In genomic region chr10:51707821-51708424, GRCh38 we compare ENCODE assay signal across 20 cellular contexts. TPM values are rescaled to one million over a fixed set of nuclear protein-coding genes. Genes with fewer than 3 reads are reported as not detected.
DNase-seq lines count a peak whose midpoint lies in the region; ATAC-seq and TF ChIP-seq lines count a peak whose summit lies in the region.
"Had no signal": no experiment of that assay in that cellular context is flagged by ENCODE, and none has a peak within 500 bp of the region (broad histone marks: within the 10 kb centered on the region; RNA-seq: fewer than 3 reads in every experiment).

No MANE protein-coding gene starts in this region.

- no peak for DNase-seq in heart left ventricle
- DNase-seq in cardiac septum (ENCODE audit: low spot score) = no peak
- no peak for DNase-seq in activated CD8-positive, alpha-beta T cell treated with anti-CD3 and anti-CD28 coated beads for 36 hours
- no peak for DNase-seq in aorta
- DNase-seq in NK-92 treated with Interleukin-12 subunit alpha and Interleukin-12 subunit beta, amount 100 ng/mL, for 24 hours (lab: John Stamatoyannopoulos, UW) = no peak
- DNase-seq in mesenteric fat pad (ENCODE audit: low spot score) = no peak
- DNase-seq: activated T-cell treated with anti-CD3 and anti-CD28 coated beads, Interleukin-2, amount 50 U/mL, for 48 hours; COR-L47; cortex of kidney; foreskin melanocyte; NCI-H1417 treated with DMSO at 0.1 percent for 48 hours; NCI-H2171 treated with DMSO at 0.1 percent for 48 hours; NCI-H69; occipital lobe; stimulated activated CD4-positive, alpha-beta T cell treated with anti-CD3 and anti-CD28 coated beads, Interleukin-15, amount 100 ng/mL, for 24 hours; upper lobe of right lung had no signal

- 78 to 89% (median 84%) methylated on average over 5 of the region's 5 CpGs for WGBS in heart left ventricle, 4 donors
- 75 to 77% methylated on average over 5 of the region's 5 CpGs for WGBS in aorta, 2 donors

- TF ChIP-seq POLR2A in heart left ventricle (IDR thresholded peaks at IDR 0.05) = no peak

- H3K9me3 Mint-ChIP-seq in activated CD8-positive, alpha-beta T cell treated with anti-CD3 and anti-CD28 coated beads for 36 hours = no peaks in the 10 kb centered on the region
- H3K9me3 Mint-ChIP-seq: GM23338; stimulated activated memory B cell treated with anti-CD40 and anti-IgM and Interleukin-4, amounts not matched to agents 10 μg/mL and 1 μg/mL and 100 μg/mL, for 72 hours had no signal

- peaks cover 13% of the 10 kb centered on the region for H3K4me1 Mint-ChIP-seq in activated CD8-positive, alpha-beta T cell treated with anti-CD3 and anti-CD28 coated beads for 36 hours (ENCODE audit: low read depth)
- H3K4me1 Mint-ChIP-seq: stimulated activated memory B cell treated with anti-CD40 and anti-IgM and Interleukin-4, amounts not matched to agents 10 μg/mL and 1 μg/mL and 100 μg/mL, for 72 hours had no signal

- no peak for TF ChIP-seq CTCF in heart left ventricle (IDR thresholded peaks at IDR 0.05)
- no peak for TF ChIP-seq CTCF in activated CD8-positive, alpha-beta T cell treated with anti-CD3 and anti-CD28 coated beads for 36 hours (IDR thresholded peaks at IDR 0.05)

- H3K4me1 ChIP-seq in heart left ventricle = peaks cover 0 to 40% (median 8%) of the 10 kb centered on the region in 12 donors
- peaks cover 50% of the 10 kb centered on the region for H3K4me1 ChIP-seq in muscle layer of colon (ENCODE audit: insufficient read depth, low read length)
- peaks cover 7 to 11% of the 10 kb centered on the region in 2 donors for H3K4me1 ChIP-seq in aorta (ENCODE audit: control insufficient read depth in 1 of 2, insufficient read depth in 2 of 2, low read length in 2 of 2)
- H3K4me1 ChIP-seq: upper lobe of right lung had no signal

- no peak overlapping the region for H3K9ac ChIP-seq in muscle layer of colon (ENCODE audit: low read length)

- H3K27me3 ChIP-seq in heart left ventricle (no peaks in the 10 kb centered on the region), muscle layer of colon (ENCODE audit: control insufficient read depth in 1 of 2, insufficient read depth in 2 of 2, low read length in 2 of 2) (no peaks in the 10 kb centered on the region), aorta (ENCODE audit: control insufficient read depth in 1 of 2, insufficient read depth in 2 of 2, low read length in 1 of 2) (no peaks in the 10 kb centered on the region)
- H3K27me3 ChIP-seq: upper lobe of right lung had no signal

- H3K27ac ChIP-seq in heart left ventricle (peak overlapping the region in 8 of 12 donors; percentile 21 to 70 (median 53)), muscle layer of colon (ENCODE audit: low read depth, low read length) (peak overlapping the region; percentile 78), aorta (ENCODE audit: low read depth in 1 of 2, low read length in 2 of 2) (peak overlapping the region; percentile 87 to 100)
- H3K27ac ChIP-seq: epithelial cell of prostate, upper lobe of right lung had no signal

- intact Hi-C loops in heart left ventricle (cut with DNase I) (loop anchor here in 3 of 10 donors (10.0 kb wide), 1 partner anchor 247 kb away; no protein-coding TSS in a partner anchor), cardiac septum (cut with DNase I) (loop anchor here (10.0 kb wide), 3 partner anchors 177 to 323 kb away; no protein-coding TSS in a partner anchor), aorta (cut with DNase I) (loop anchor here in 1 of 2 donors (5.0 to 10.0 kb wide), 3 partner anchors 507 to 716 kb away; partner anchors contain the start of gene PRKG1)
- intact Hi-C loops in activated CD8-positive, alpha-beta T cell treated with anti-CD3 and anti-CD28 coated beads for 36 hours (cut with micrococcal nuclease) = no loop called here

- no peaks in the 10 kb centered on the region for H3K36me3 ChIP-seq in heart left ventricle
- H3K36me3 ChIP-seq in muscle layer of colon (ENCODE audit: insufficient read depth, low read length) = no peaks in the 10 kb centered on the region
- no peaks in the 10 kb centered on the region for H3K36me3 ChIP-seq in aorta (ENCODE audit: control insufficient read depth in 1 of 2, insufficient read depth in 2 of 2, low read length in 1 of 2)
- H3K36me3 ChIP-seq: upper lobe of right lung had no signal

- H3K27me3 Mint-ChIP-seq in activated CD8-positive, alpha-beta T cell treated with anti-CD3 and anti-CD28 coated beads for 36 hours = no peaks in the 10 kb centered on the region

- peak overlapping the region; percentile 71 for H3K27ac Mint-ChIP-seq in activated CD8-positive, alpha-beta T cell treated with anti-CD3 and anti-CD28 coated beads for 36 hours
- H3K27ac Mint-ChIP-seq: GM23338; stimulated activated memory B cell treated with anti-CD40 and anti-IgM and Interleukin-4, amounts not matched to agents 10 μg/mL and 1 μg/mL and 100 μg/mL, for 72 hours had no signal

- ATAC-seq in heart left ventricle (no peak), aorta (ENCODE audit: low FRiP score) (no peak)
- ATAC-seq in activated CD8-positive, alpha-beta T cell treated with anti-CD3 and anti-CD28 coated beads for 36 hours = peak; percentile 39
- ATAC-seq: GM23338; stimulated activated memory B cell treated with anti-CD40 and anti-IgM and Interleukin-4, amounts not matched to agents 10 μg/mL and 1 μg/mL and 100 μg/mL, for 72 hours; upper lobe of right lung had no signal

- no peak overlapping the region for H3K4me3 Mint-ChIP-seq in activated CD8-positive, alpha-beta T cell treated with anti-CD3 and anti-CD28 coated beads for 36 hours
- H3K4me3 Mint-ChIP-seq: GM23338; stimulated activated memory B cell treated with anti-CD40 and anti-IgM and Interleukin-4, amounts not matched to agents 10 μg/mL and 1 μg/mL and 100 μg/mL, for 72 hours had no signal

- H3K36me3 Mint-ChIP-seq in activated CD8-positive, alpha-beta T cell treated with anti-CD3 and anti-CD28 coated beads for 36 hours (ENCODE audit: low read depth) = no peaks in the 10 kb centered on the region
- H3K36me3 Mint-ChIP-seq: stimulated activated memory B cell treated with anti-CD40 and anti-IgM and Interleukin-4, amounts not matched to agents 10 μg/mL and 1 μg/mL and 100 μg/mL, for 72 hours had no signal

- no peak overlapping the region for H3K4me3 ChIP-seq in heart left ventricle
- H3K4me3 ChIP-seq in muscle layer of colon (ENCODE audit: low read depth in 1 of 2, low read length in 2 of 2) = no peak overlapping the region
- H3K4me3 ChIP-seq in aorta (ENCODE audit: low read length in 2 of 2) = no peak overlapping the region
- H3K4me3 ChIP-seq: GM23338, upper lobe of right lung had no signal

- POLR2A ChIA-PET in activated CD8-positive, alpha-beta T cell treated with anti-CD3 and anti-CD28 coated beads for 36 hours (lab: Charles Lee) = no interaction called here

- CTCF ChIA-PET in activated CD8-positive, alpha-beta T cell treated with anti-CD3 and anti-CD28 coated beads for 36 hours (lab: Charles Lee) = no interaction called here

- H3K9me3 ChIP-seq in heart left ventricle = no peaks in the 10 kb centered on the region
- no peaks in the 10 kb centered on the region for H3K9me3 ChIP-seq in muscle layer of colon (ENCODE audit: low read length)
- H3K9me3 ChIP-seq in aorta (ENCODE audit: control insufficient read depth, low read length) = no peaks in the 10 kb centered on the region
- H3K9me3 ChIP-seq: upper lobe of right lung had no signal

RNA-seq across cellular contexts. Expression of gene CSTF2T, which starts 8.5 kb away (rescaled TPM):
- total RNA-seq in heart left ventricle = 10 to 100 TPM; 18.5 to 27.4 (median 22.7) TPM
- 10 to 100 TPM; 10.6 to 14.2 TPM for polyA plus RNA-seq in heart left ventricle
- 20.4 TPM for total RNA-seq in cardiac septum
- 10 to 100 TPM; 21.2 to 21.7 TPM for total RNA-seq in activated CD8-positive, alpha-beta T cell treated with anti-CD3 and anti-CD28 coated beads for 36 hours
- 10 to 100 TPM; 18.2 to 25.2 TPM for total RNA-seq in aorta
- polyA plus RNA-seq in aorta = 10 to 100 TPM in 1 of 2 donors, 1 to 10 TPM in 1; 6.9 to 10.3 TPM
- total RNA-seq in mesenteric fat pad = 28.0 TPM
